12 cellular contexts compared by ENCODE assay signal in genomic region chr15:38536201-38536676, GRCh38. TPM values are rescaled to one million over a fixed set of nuclear protein-coding genes. Genes with fewer than 3 reads are reported as not detected.
DNase-seq lines count a peak whose midpoint lies in the region; TF ChIP-seq lines count a peak whose summit lies in the region.
"Had no signal": no experiment of that assay in that cellular context is flagged by ENCODE, and none has a peak within 500 bp of the region (broad histone marks: within the 10 kb centered on the region; RNA-seq: fewer than 3 reads in every experiment).

No MANE protein-coding gene starts in this region.

- H3K36me3 Mint-ChIP-seq in activated naive CD4-positive, alpha-beta T cell treated with anti-CD3 and anti-CD28 coated beads for 36 hours (ENCODE audit: low read depth): peaks cover 40% of the 10 kb centered on the region
- peaks cover 81% of the 10 kb centered on the region for H3K36me3 Mint-ChIP-seq in activated naive CD4-positive, alpha-beta T cell treated with anti-CD3 and anti-CD28 coated beads, Interleukin-2, amount 10 ng/mL, durations not matched to agents 7 days and 5 days

- no peaks in the 10 kb centered on the region for H3K27me3 Mint-ChIP-seq in activated naive CD4-positive, alpha-beta T cell treated with anti-CD3 and anti-CD28 coated beads for 36 hours (ENCODE audit: low read depth)
- H3K27me3 Mint-ChIP-seq in activated naive CD4-positive, alpha-beta T cell treated with anti-CD3 and anti-CD28 coated beads, Interleukin-2, amount 10 ng/mL, durations not matched to agents 7 days and 5 days: no peaks in the 10 kb centered on the region

- intact Hi-C loops in activated naive CD4-positive, alpha-beta T cell treated with anti-CD3 and anti-CD28 coated beads for 36 hours (cut with micrococcal nuclease): loop anchor here (10.0 kb wide), 1 partner anchor 281 kb away; the partner anchor contains the start of gene SPRED1
- intact Hi-C loops in uterus (cut with DNase I; ENCODE audit: low total_unique reads): no loop called here

- peak overlapping the region; percentile 26 for H3K27ac Mint-ChIP-seq in activated naive CD4-positive, alpha-beta T cell treated with anti-CD3 and anti-CD28 coated beads for 36 hours
- no peak overlapping the region for H3K27ac Mint-ChIP-seq in activated naive CD4-positive, alpha-beta T cell treated with anti-CD3 and anti-CD28 coated beads, Interleukin-2, amount 10 ng/mL, durations not matched to agents 7 days and 5 days

- H3K4me3 ChIP-seq in right atrium auricular region (no peak overlapping the region), uterus (no peak overlapping the region)
- H3K4me3 ChIP-seq: BLaER1 treated with 17β-estradiol and CSF1 and Interleukin-3, amounts not matched to agents 10 nM and 100 nM; lung; tibial artery had no signal

- TF ChIP-seq CTCF in right atrium auricular region (IDR thresholded peaks at IDR 0.05): no peak
- TF ChIP-seq CTCF in uterus (IDR thresholded peaks at IDR 0.05): no peak

- no peaks in the 10 kb centered on the region for H3K9me3 Mint-ChIP-seq in activated naive CD4-positive, alpha-beta T cell treated with anti-CD3 and anti-CD28 coated beads for 36 hours
- H3K9me3 Mint-ChIP-seq in activated naive CD4-positive, alpha-beta T cell treated with anti-CD3 and anti-CD28 coated beads, Interleukin-2, amount 10 ng/mL, durations not matched to agents 7 days and 5 days: no peaks in the 10 kb centered on the region

- H3K4me3 Mint-ChIP-seq in activated naive CD4-positive, alpha-beta T cell treated with anti-CD3 and anti-CD28 coated beads for 36 hours: no peak overlapping the region
- no peak overlapping the region for H3K4me3 Mint-ChIP-seq in activated naive CD4-positive, alpha-beta T cell treated with anti-CD3 and anti-CD28 coated beads, Interleukin-2, amount 10 ng/mL, durations not matched to agents 7 days and 5 days

- H3K27me3 ChIP-seq in right atrium auricular region: no peaks in the 10 kb centered on the region
- no peaks in the 10 kb centered on the region for H3K27me3 ChIP-seq in uterus
- H3K27me3 ChIP-seq: BLaER1 treated with 17β-estradiol and CSF1 and Interleukin-3, amounts not matched to agents 10 nM and 100 nM; tibial artery had no signal

- H3K9me3 ChIP-seq in right atrium auricular region: no peaks in the 10 kb centered on the region
- H3K9me3 ChIP-seq in uterus: no peaks in the 10 kb centered on the region
- H3K9me3 ChIP-seq: BLaER1 treated with 17β-estradiol and CSF1 and Interleukin-3, amounts not matched to agents 10 nM and 100 nM; tibial artery had no signal

- no peaks in the 10 kb centered on the region for H3K36me3 ChIP-seq in right atrium auricular region
- no peaks in the 10 kb centered on the region for H3K36me3 ChIP-seq in uterus
- H3K36me3 ChIP-seq: tibial artery had no signal

- H3K27ac ChIP-seq in right atrium auricular region (peak overlapping the region; percentile 1 to 29), uterus (no peak overlapping the region)
- H3K27ac ChIP-seq: BLaER1 treated with 17β-estradiol and CSF1 and Interleukin-3, amounts not matched to agents 10 nM and 100 nM; tibial artery had no signal

- CTCF ChIA-PET in activated naive CD4-positive, alpha-beta T cell treated with anti-CD3 and anti-CD28 coated beads for 36 hours (lab: Charles Lee): interaction anchor here (0.7 to 2.3 kb wide), 3 partner anchors 27 to 148 kb away, joined by 3 to 10 read pairs (median 3); partner anchors contain the start of gene RASGRP1
- CTCF ChIA-PET in activated naive CD4-positive, alpha-beta T cell treated with anti-CD3 and anti-CD28 coated beads, Interleukin-2, amount 10 ng/mL, durations not matched to agents 7 days and 5 days (lab: Charles Lee): interaction anchor here (0.9 kb wide), 1 partner anchor 147 kb away, joined by 3 read pairs; no protein-coding TSS in a partner anchor

- H3K4me1 ChIP-seq in right atrium auricular region: peaks cover 0 to 15% of the 10 kb centered on the region in 2 donors
- H3K4me1 ChIP-seq in uterus: no peaks in the 10 kb centered on the region

- TF ChIP-seq POLR2A in uterus (IDR thresholded peaks at IDR 0.05): no peak

- DNase-seq in activated naive CD4-positive, alpha-beta T cell treated with anti-CD3 and anti-CD28 coated beads for 36 hours: no peak
- DNase-seq in activated naive CD4-positive, alpha-beta T cell treated with anti-CD3 and anti-CD28 coated beads, Interleukin-2, amount 10 ng/mL, durations not matched to agents 7 days and 5 days: no peak
- DNase-seq in amniotic epithelial cell (ENCODE audit: low read depth): peak; percentile 100
- DNase-seq in right atrium auricular region (ENCODE audit: low spot score): peak; percentile 65
- DNase-seq in uterus: peak; percentile 27 to 44
- no peak for DNase-seq in foreskin melanocyte
- DNase-seq in iPS-NIHi11 (ENCODE audit: low spot score): no peak
- no peak for DNase-seq in NCI-H1694 treated with DMSO at 0.1 percent for 48 hours (lab: John Stamatoyannopoulos, UW)
- DNase-seq: activated CD4-positive, alpha-beta T cell treated with anti-CD3 and anti-CD28 coated beads, Interleukin-2, amount 50 U/mL, for 1 hour had no signal

- H3K4me1 Mint-ChIP-seq in activated naive CD4-positive, alpha-beta T cell treated with anti-CD3 and anti-CD28 coated beads for 36 hours (ENCODE audit: low read depth): peaks cover 96% of the 10 kb centered on the region
- peaks cover 95% of the 10 kb centered on the region for H3K4me1 Mint-ChIP-seq in activated naive CD4-positive, alpha-beta T cell treated with anti-CD3 and anti-CD28 coated beads, Interleukin-2, amount 10 ng/mL, durations not matched to agents 7 days and 5 days

RNA-seq across cellular contexts. Expression of gene RASGRP1, which starts 28.4 kb away (rescaled TPM):
- total RNA-seq in activated naive CD4-positive, alpha-beta T cell treated with anti-CD3 and anti-CD28 coated beads for 36 hours: 10 to 100 TPM; 44.2 to 44.9 TPM
- 1 to 10 TPM; 2.1 to 4.4 TPM for total RNA-seq in right atrium auricular region
- total RNA-seq in uterus: under 1 TPM in 3 of 4 donors, not detected in 1; under 0.01 to 0.82 (median 0.48) TPM

Comparison
In these comparisons a context has a peak if more than half of its experiments do, and no peak if none do; other contexts are left out.
1. DNase-seq: peak in amniotic epithelial cell (single experiment), right atrium auricular region (single experiment) and uterus (2 of 2); none in activated naive CD4-positive, alpha-beta T cell treated with anti-CD3 and anti-CD28 coated beads for 36 hours (single experiment), activated naive CD4-positive, alpha-beta T cell treated with anti-CD3 and anti-CD28 coated beads, Interleukin-2, amount 10 ng/mL, durations not matched to agents 7 days and 5 days (single experiment), foreskin melanocyte (single experiment), iPS-NIHi11 (single experiment) and NCI-H1694 treated with DMSO at 0.1 percent for 48 hours (single experiment).
2. H3K27ac ChIP-seq: peak in right atrium auricular region (2 of 2); none in uterus (0 of 2).
3. RNA of gene RASGRP1, which starts 28.4 kb away (total RNA-seq): 44.2 to 44.9 TPM in activated naive CD4-positive, alpha-beta T cell treated with anti-CD3 and anti-CD28 coated beads for 36 hours; 2.1 to 4.4 TPM in right atrium auricular region and under 0.01 to 0.82 TPM in uterus; every median in the first group is over 4 times any median in the second.